In the genomic region with DNA sequence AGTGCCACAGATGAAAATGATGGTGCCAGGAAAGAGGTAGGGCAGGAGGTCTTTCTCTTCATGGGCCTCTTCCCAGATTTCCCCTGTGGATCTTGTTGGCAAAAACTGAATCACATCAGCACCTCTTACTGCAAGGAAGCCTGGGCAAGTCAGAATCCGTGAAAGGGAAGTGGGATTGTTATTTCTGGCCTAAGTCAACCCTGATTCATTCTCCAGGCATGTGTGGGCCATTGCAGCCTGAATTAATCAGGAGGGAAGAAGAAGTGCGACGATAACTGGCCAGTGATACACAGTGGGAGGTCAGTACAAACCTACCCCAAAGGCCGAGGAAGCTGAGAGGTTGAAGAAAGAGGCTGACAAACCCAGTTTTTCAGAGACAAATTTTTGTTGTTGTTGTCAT, we compare ENCODE assay signal across 9 cellular contexts. TPM values are rescaled to one million over a fixed set of nuclear protein-coding genes. Genes with fewer than 3 reads are reported as not detected.
DNase-seq lines count a peak whose midpoint lies in the region; ATAC-seq and TF ChIP-seq lines count a peak whose summit lies in the region.
"Had no signal": no experiment of that assay in that cellular context is flagged by ENCODE, and none has a peak within 500 bp of the region (broad histone marks: within the 10 kb centered on the region; RNA-seq: fewer than 3 reads in every experiment).

No MANE protein-coding gene starts in this region.

- no peaks in the 10 kb centered on the region for H3K9me3 ChIP-seq in gastroesophageal sphincter
- no peaks in the 10 kb centered on the region for H3K9me3 ChIP-seq in smooth muscle cell (replicated peaks; ENCODE audit: low read depth)

- no peak overlapping the region for H2AFZ ChIP-seq in smooth muscle cell (ENCODE audit: low read depth)

- H3K27me3 ChIP-seq in gastroesophageal sphincter (no peaks in the 10 kb centered on the region), smooth muscle cell (ENCODE audit: low read depth) (no peaks in the 10 kb centered on the region)

- no peak overlapping the region for H3K4me2 ChIP-seq in smooth muscle cell

- TF ChIP-seq POLR2A in gastroesophageal sphincter (IDR thresholded peaks at IDR 0.05), result no peak

- TF ChIP-seq CTCF in gastroesophageal sphincter (IDR thresholded peaks at IDR 0.05) (no peak), smooth muscle cell (IDR thresholded peaks at IDR 0.05; ENCODE audit: borderline replicate concordance, insufficient read depth, poor library complexity, severe bottlenecking) (no peak)

- TF ChIP-seq EP300 in gastroesophageal sphincter (IDR thresholded peaks at IDR 0.05), result no peak

- H3K27ac ChIP-seq in gastroesophageal sphincter (peak overlapping the region in 3 of 4 donors; percentile 15 to 38 (median 33)), smooth muscle cell (ENCODE audit: low read depth) (peak overlapping the region; percentile 14)

- H3K36me3 ChIP-seq in gastroesophageal sphincter, result no peaks in the 10 kb centered on the region
- H3K36me3 ChIP-seq in smooth muscle cell (ENCODE audit: low read depth), result no peaks in the 10 kb centered on the region

- peak; percentile 35 for ATAC-seq in gastroesophageal sphincter
- ATAC-seq in HG03457 (IDR thresholded peaks at IDR 0.05; ENCODE audit: unreplicated experiment), result no peak
- no peak for ATAC-seq in HG03139 (IDR thresholded peaks at IDR 0.05; ENCODE audit: unreplicated experiment)

- 0 to 43% methylated on average over 1 of the region's 4 CpGs for WGBS in gastroesophageal sphincter (ENCODE audit: low coverage in 1 of 2), 2 donors
- 7% methylated on average over 4 of the region's 4 CpGs for WGBS in smooth muscle cell (ENCODE audit: low lambda C conversion rate)

- no peaks in the 10 kb centered on the region for H3K79me2 ChIP-seq in smooth muscle cell (ENCODE audit: low read depth)

- H3K4me1 ChIP-seq in gastroesophageal sphincter, result peaks cover 0 to 12% (median 9%) of the 10 kb centered on the region in 3 donors
- H3K4me1 ChIP-seq in smooth muscle cell (ENCODE audit: low read depth), result no peaks in the 10 kb centered on the region

- no peak overlapping the region for H3K4me3 ChIP-seq in gastroesophageal sphincter
- no peak overlapping the region for H3K4me3 ChIP-seq in smooth muscle cell

- H4K20me1 ChIP-seq in smooth muscle cell (ENCODE audit: low read depth), result no peaks in the 10 kb centered on the region

- no peaks in the 10 kb centered on the region for H3F3A ChIP-seq in smooth muscle cell (ENCODE audit: low read depth)

- DNase-seq in HCEC 1CT (peak; percentile 94), SW 1271 (lab: John Stamatoyannopoulos, UW) (peak; percentile 31 to 78), smooth muscle cell (lab: John Stamatoyannopoulos, UW; ENCODE audit: unreplicated experiment) (no peak), SW480 (ENCODE audit: low spot score) (no peak), T-helper 9 cell (no peak)
- DNase-seq: MM.1S had no signal

- H3K9ac ChIP-seq in smooth muscle cell (ENCODE audit: low read depth), result no peak overlapping the region

RNA-seq across cellular contexts. Expression of a gene that starts 17.9 kb away (rescaled TPM):
- total RNA-seq in gastroesophageal sphincter (10 to 100 TPM; 48.4 to 66.0 (median 63.3) TPM), smooth muscle cell (35.7 and 36.9 TPM in 2 replicates)
- polyA plus RNA-seq in smooth muscle cell, result 59.1 and 61.2 TPM in 2 replicates

RNA-seq across cellular contexts. Expression of a gene that starts 27.3 kb away (rescaled TPM):
- total RNA-seq in gastroesophageal sphincter (100 to 1,000 TPM in 2 of 4 donors, 10 to 100 TPM in 2; 72.3 to 212 (median 110) TPM), smooth muscle cell (13.4 and 17.2 TPM in 2 replicates)
- 24.0 and 35.3 TPM in 2 replicates for polyA plus RNA-seq in smooth muscle cell

Comparison
In these comparisons a context has a peak if more than half of its experiments do, and no peak if none do; other contexts are left out.
1. DNase-seq: peak in HCEC 1CT (single experiment) and SW 1271 (2 of 2); none in smooth muscle cell (single experiment), SW480 (single experiment) and T-helper 9 cell (single experiment).